Comparison of ENCODE assay signal across 22 cellular contexts in the genomic region with DNA sequence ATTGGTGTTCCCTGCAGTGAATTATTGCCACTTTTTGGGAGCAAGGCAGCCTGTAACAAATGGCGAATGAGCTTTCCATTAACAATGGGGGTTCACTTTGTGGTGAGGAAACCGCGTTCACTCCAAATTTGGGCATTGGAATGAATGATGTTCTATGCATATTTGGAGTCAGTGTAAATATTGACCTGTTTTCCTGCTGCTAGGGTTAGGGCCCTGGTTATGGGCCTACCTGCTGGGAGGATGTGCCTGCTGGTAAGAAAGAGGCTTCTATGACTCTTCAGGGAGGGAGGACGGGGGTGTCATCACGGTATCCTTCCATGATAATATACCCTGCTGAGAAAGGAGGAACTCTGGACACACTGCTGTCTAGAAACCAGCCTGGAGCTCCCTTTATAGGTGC. TPM values are rescaled to one million over a fixed set of nuclear protein-coding genes. Genes with fewer than 3 reads are reported as not detected.
DNase-seq lines count a peak whose midpoint lies in the region; ATAC-seq and TF ChIP-seq lines count a peak whose summit lies in the region.
"Had no signal": no experiment of that assay in that cellular context is flagged by ENCODE, and none has a peak within 500 bp of the region (broad histone marks: within the 10 kb centered on the region; RNA-seq: fewer than 3 reads in every experiment).

No MANE protein-coding gene starts in this region.

- ATAC-seq in GM23338: peak; percentile 5; the same call in 2 of the 3 replicates

- no peak overlapping the region for H3K4me3 ChIP-seq in GM23338
- no peak overlapping the region for H3K4me3 ChIP-seq in endodermal cell (ENCODE audit: low read length)
- H3K4me3 ChIP-seq in neuronal stem cell (ENCODE audit: low read length in 2 of 2): no peak overlapping the region
- H3K4me3 ChIP-seq: BLaER1 treated with 17β-estradiol and CSF1 and Interleukin-3, amounts not matched to agents 10 nM and 100 nM; HAP-1; Peyer's patch had no signal

- no peak overlapping the region for H4K91ac ChIP-seq in neuronal stem cell (ENCODE audit: low read depth, low read length, poor library complexity)

- H3K9me2 ChIP-seq in GM23338 (ENCODE audit: insufficient read depth): no peaks in the 10 kb centered on the region

- H3K27ac Mint-ChIP-seq in GM23338 (no peak overlapping the region), endodermal cell (peak overlapping the region; percentile 22)

- 37 to 40% methylated on average over 5 of the region's 5 CpGs for WGBS in endodermal cell (ENCODE audit: insufficient coverage in 1 of 2, insufficient read length in 1 of 2), 2 experiments
- no CpG with 5 or more reads among the region's 5 CpGs for WGBS in neuronal stem cell (ENCODE audit: extremely low coverage in 2 of 2, insufficient read length in 2 of 2, insufficient replicate concordance in 1 of 2), 2 donors

- H3K4me3 Mint-ChIP-seq in GM23338 (no peak overlapping the region; the same call in 2 of the 3 replicates), endodermal cell (no peak overlapping the region)
- H3K4me3 Mint-ChIP-seq: CD8-positive, alpha-beta memory T cell had no signal

- no peak overlapping the region for H2BK5ac ChIP-seq in neuronal stem cell (ENCODE audit: low read length)

- H3K27me3 Mint-ChIP-seq in GM23338 (ENCODE audit: insufficient read depth, low read depth, poor library complexity) (peaks cover 52% of the 10 kb centered on the region), endodermal cell (ENCODE audit: insufficient read depth) (peaks cover 33% of the 10 kb centered on the region)

- H3K4me1 Mint-ChIP-seq in GM23338 (peaks cover 48% of the 10 kb centered on the region), endodermal cell (peaks cover 32% of the 10 kb centered on the region)

- no peak overlapping the region for H2BK15ac ChIP-seq in neuronal stem cell (ENCODE audit: low read length)

- intact Hi-C loops in cardiac septum (cut with DNase I): no loop called here

- peaks cover 41% of the 10 kb centered on the region for H3K27me3 ChIP-seq in GM23338 (ENCODE audit: insufficient read depth)
- no peaks in the 10 kb centered on the region for H3K27me3 ChIP-seq in endodermal cell (ENCODE audit: control insufficient read depth, insufficient read depth, low read length, poor library complexity, severe bottlenecking)
- H3K27me3 ChIP-seq in neuronal stem cell (ENCODE audit: control insufficient read depth in 3 of 3, insufficient read depth in 3 of 3, low read depth in 1 of 3, low read length in 3 of 3): no peaks in the 10 kb centered on the region
- H3K27me3 ChIP-seq: Peyer's patch had no signal

- H2AK5ac ChIP-seq in neuronal stem cell (ENCODE audit: low read depth, low read length): no peak overlapping the region

- H3K36me3 Mint-ChIP-seq in GM23338 (ENCODE audit: low read depth) (no peaks in the 10 kb centered on the region), endodermal cell (ENCODE audit: low read depth) (no peaks in the 10 kb centered on the region)
- H3K36me3 Mint-ChIP-seq: CD8-positive, alpha-beta memory T cell had no signal

- H3K79me2 ChIP-seq in GM23338 (replicated peaks; ENCODE audit: insufficient read depth): no peaks in the 10 kb centered on the region

- no peak overlapping the region for H2AFZ ChIP-seq in GM23338
- peak overlapping the region; percentile 6 for H2AFZ ChIP-seq in neuronal stem cell (ENCODE audit: low read length)

- DNase-seq in GM23338 (ENCODE audit: low spot score) (no peak), NCI-H69 (lab: John Stamatoyannopoulos, UW) (peak; percentile 74), endodermal cell (no peak), neuronal stem cell (ENCODE audit: low spot score) (no peak), NCI-H1436 (lab: John Stamatoyannopoulos, UW) (no peak), NOMO-1 treated with dmso at 0.1 percent for 144 hours (lab: John Stamatoyannopoulos, UW; ENCODE audit: unreplicated experiment) (no peak), cardiac septum (ENCODE audit: low spot score) (no peak)
- DNase-seq: CD8-positive, alpha-beta memory T cell; DMS79 treated with DMSO at 0.1 percent for 48 hours; NCI-H1048; NCI-H146; NCI-H2081 treated with DMSO at 0.1 percent for 48 hours; NCI-H2227 treated with DMSO at 0.1 percent for 48 hours; NCI-H524; Peyer's patch; Right ventricle myocardium superior had no signal

- H3K9me3 ChIP-seq in endodermal cell (ENCODE audit: control insufficient read depth, low read length) (no peaks in the 10 kb centered on the region), neuronal stem cell (replicated peaks in 1 of 2; ENCODE audit: control insufficient read depth in 2 of 2, insufficient read depth in 1 of 2, low read depth in 1 of 2, low read length in 2 of 2) (no peaks in the 10 kb centered on the region)
- H3K9me3 ChIP-seq: BLaER1 treated with 17β-estradiol and CSF1 and Interleukin-3, amounts not matched to agents 10 nM and 100 nM; HAP-1; Peyer's patch had no signal

- H3K4ac ChIP-seq in neuronal stem cell (ENCODE audit: low read length): no peak overlapping the region

- H4K8ac ChIP-seq in neuronal stem cell (ENCODE audit: low read depth, low read length): no peak overlapping the region

- H4K20me1 ChIP-seq in GM23338 (replicated peaks; ENCODE audit: insufficient read depth): no peaks in the 10 kb centered on the region
- H4K20me1 ChIP-seq: BLaER1 treated with 17β-estradiol and CSF1 and Interleukin-3, amounts not matched to agents 10 nM and 100 nM had no signal

- H3K9ac ChIP-seq in endodermal cell (ENCODE audit: extremely low read depth, low read length, poor library complexity, severe bottlenecking) (no peak overlapping the region), neuronal stem cell (ENCODE audit: low read depth, low read length, poor library complexity) (no peak overlapping the region)
- H3K9ac ChIP-seq: BLaER1 treated with 17β-estradiol and CSF1 and Interleukin-3, amounts not matched to agents 10 nM and 100 nM; KMS-11 had no signal

- no peak overlapping the region for H3K14ac ChIP-seq in neuronal stem cell (ENCODE audit: low read length)

- H3K36me3 ChIP-seq in GM23338 (ENCODE audit: insufficient read depth): no peaks in the 10 kb centered on the region
- no peaks in the 10 kb centered on the region for H3K36me3 ChIP-seq in endodermal cell (ENCODE audit: control insufficient read depth, insufficient read depth, low read length)
- H3K36me3 ChIP-seq in neuronal stem cell (replicated peaks in 1 of 2; ENCODE audit: control insufficient read depth in 2 of 2, insufficient read depth in 2 of 2, low read length in 2 of 2): no peaks in the 10 kb centered on the region
- H3K36me3 ChIP-seq: BLaER1 treated with 17β-estradiol and CSF1 and Interleukin-3, amounts not matched to agents 10 nM and 100 nM; HAP-1; Peyer's patch had no signal

- H3K79me1 ChIP-seq in neuronal stem cell (ENCODE audit: low read depth, low read length): no peaks in the 10 kb centered on the region

- TF ChIP-seq CTCF in GM23338 (conservative IDR thresholded peaks at IDR 0.05; ENCODE audit: low read depth in 2 of 2): no peak
- no peak for TF ChIP-seq CTCF in endodermal cell (conservative IDR thresholded peaks at IDR 0.05)

- H3K18ac ChIP-seq in neuronal stem cell (ENCODE audit: low read length): no peak overlapping the region

- no peaks in the 10 kb centered on the region for H3K9me3 Mint-ChIP-seq in GM23338
- H3K9me3 Mint-ChIP-seq in endodermal cell: no peaks in the 10 kb centered on the region
- H3K9me3 Mint-ChIP-seq: CD8-positive, alpha-beta memory T cell had no signal

- no peak overlapping the region for H2BK120ac ChIP-seq in neuronal stem cell (ENCODE audit: low read depth, low read length)

- no peaks in the 10 kb centered on the region for H3F3A ChIP-seq in GM23338 (replicated peaks; ENCODE audit: low read depth)

- H3K27ac ChIP-seq in GM23338 (ENCODE audit: low read depth) (no peak overlapping the region), endodermal cell (ENCODE audit: low read depth, low read length) (no peak overlapping the region), neuronal stem cell (replicated peaks; ENCODE audit: low read length) (no peak overlapping the region)
- H3K27ac ChIP-seq: BLaER1 treated with 17β-estradiol and CSF1 and Interleukin-3, amounts not matched to agents 10 nM and 100 nM; HL-60; KMS-11; Peyer's patch had no signal

- H2BK12ac ChIP-seq in neuronal stem cell (ENCODE audit: low read length): no peak overlapping the region

- peaks cover 17% of the 10 kb centered on the region for H3K4me1 ChIP-seq in GM23338 (ENCODE audit: insufficient read depth)
- H3K4me1 ChIP-seq in endodermal cell (ENCODE audit: control insufficient read depth, insufficient read depth, low read length): peaks cover 5% of the 10 kb centered on the region
- H3K4me1 ChIP-seq in neuronal stem cell (ENCODE audit: control insufficient read depth in 2 of 2, insufficient read depth in 1 of 2, low read depth in 1 of 2, low read length in 2 of 2): peaks cover 10 to 13% of the 10 kb centered on the region in 2 donors

- no peak overlapping the region for H3K23ac ChIP-seq in neuronal stem cell (ENCODE audit: low read depth, low read length, poor library complexity)

- H3K4me2 ChIP-seq in GM23338 (peak overlapping the region; percentile 52; the same call in 1 of the 2 replicates), neuronal stem cell (ENCODE audit: insufficient read depth, low read length, poor library complexity, severe bottlenecking) (no peak overlapping the region)
- H3K4me2 ChIP-seq: BLaER1 treated with 17β-estradiol and CSF1 and Interleukin-3, amounts not matched to agents 10 nM and 100 nM; KMS-11 had no signal

TF ChIP-seq in GM23338, 12 proteins besides CTCF, POLR2A, EP300 and RAD21 (continues in another document):
- no peak for TF ChIP-seq CREB1 (CRISPR knock-in tag; IDR thresholded peaks at IDR 0.05; ENCODE audit: low read depth)

RNA-seq across cellular contexts. Expression of a gene that starts 29.0 kb away (rescaled TPM):
- total RNA-seq in GM23338 (2014; rRNA removed; shearing (Covaris generic)): not detected in 2 replicates
- polyA plus RNA-seq in GM23338 (2016; fragmentation: Nextera tagmentation; extraction: Ambion mirVana): not detected in 2 replicates
- total RNA-seq in endodermal cell (not detected), cardiac septum (0.22 TPM)
- not detected for polyA plus RNA-seq in endodermal cell (2013, experiment 1 of 2)
- polyA plus RNA-seq in endodermal cell (2013, experiment 2 of 2): not detected
- 0.11 TPM for polyA plus RNA-seq in neuronal stem cell (2013, experiment 1 of 2)
- 0.07 TPM for polyA plus RNA-seq in neuronal stem cell (2013, experiment 2 of 2)
- total RNA-seq: CD8-positive, alpha-beta memory T cell; G401; M059J; Peyer's patch; Right ventricle myocardium superior had no signal
- polyA plus RNA-seq: CD8-positive, alpha-beta memory T cell had no signal

RNA-seq across cellular contexts. Expression of a gene that starts 34.0 kb away (rescaled TPM):
- total RNA-seq in GM23338 (2014; rRNA removed; shearing (Covaris generic)): 44.2 and 59.4 TPM in 2 replicates
- 97.4 and 108 TPM in 2 replicates for polyA plus RNA-seq in GM23338 (2016; fragmentation: Nextera tagmentation; extraction: Ambion mirVana)
- 10 to 100 TPM; 39.6 to 49.1 TPM for total RNA-seq in endodermal cell
- 40.4 TPM for polyA plus RNA-seq in endodermal cell (2013, experiment 1 of 2)
- 40.9 TPM for polyA plus RNA-seq in endodermal cell (2013, experiment 2 of 2)
- 24.4 TPM for polyA plus RNA-seq in neuronal stem cell (2013, experiment 1 of 2)
- 22.5 TPM for polyA plus RNA-seq in neuronal stem cell (2013, experiment 2 of 2)
- total RNA-seq in cardiac septum: 49.5 TPM

RNA-seq across cellular contexts. Expression of a gene that starts 50.0 kb away (rescaled TPM):
- total RNA-seq in GM23338 (2014; rRNA removed; shearing (Covaris generic)): 15.6 and 19.8 TPM in 2 replicates
- 8.8 and 9.7 TPM in 2 replicates for polyA plus RNA-seq in GM23338 (2016; fragmentation: Nextera tagmentation; extraction: Ambion mirVana)
- total RNA-seq in endodermal cell (10 to 100 TPM; 19.8 to 20.2 TPM), cardiac septum (10.2 TPM)
- polyA plus RNA-seq in endodermal cell (2013, experiment 1 of 2): 17.7 TPM
- polyA plus RNA-seq in endodermal cell (2013, experiment 2 of 2): 14.9 TPM
- polyA plus RNA-seq in neuronal stem cell (2013, experiment 1 of 2): 10.1 TPM
- polyA plus RNA-seq in neuronal stem cell (2013, experiment 2 of 2): 10.5 TPM
